Comparison of ENCODE assay signal across 7 cellular contexts in genomic region chr1:247936965-247937734, GRCh38.
DNase-seq lines count a peak whose midpoint lies in the region; ATAC-seq lines count a peak whose summit lies in the region.
"Not testable (repeated sequence)": the region's sequence is repeated elsewhere in the genome, so short reads cannot be mapped to it uniquely, and the experiment has no call there.

No MANE protein-coding gene starts in this region.

- in situ Hi-C loops in T47D (cut with HindIII; ENCODE audit: low pct_unique_long_range_greater_than_20kb, low sequenced_read_pairs): not testable (repeated sequence)

- DNase-seq in NCI-H2029 treated with DMSO at 0.1 percent for 48 hours (lab: John Stamatoyannopoulos, UW) (peak; percentile 39), T47D (ENCODE audit: low read depth in 1 of 2, low spot score in 1 of 2) (peak; percentile 23 to 86), skeletal muscle cell (ENCODE audit: low read depth) (peak; percentile 1)
- DNase-seq in activated CD4-positive, CD25-positive, alpha-beta regulatory T cell treated with anti-CD3 and anti-CD28 coated beads, Interleukin-2, amount 50 U/mL, for 72 hours: peak; percentile 92

- H3K9ac ChIP-seq in iPS-20b (ENCODE audit: low read depth, low read length): not testable (repeated sequence)

- H3K27ac ChIP-seq in iPS-20b (ENCODE audit: low read length): not testable (repeated sequence)

- peaks cover 79% of the 10 kb centered on the region for H3K9me3 ChIP-seq in iPS-20b (ENCODE audit: insufficient read depth, low read depth, low read length)

- ATAC-seq in GM18867 (IDR thresholded peaks at IDR 0.05; ENCODE audit: unreplicated experiment) (peak; percentile 100), HG02943 (IDR thresholded peaks at IDR 0.05; ENCODE audit: low read depth, unreplicated experiment) (peak; percentile 100)

- H3K4me1 ChIP-seq in iPS-20b (ENCODE audit: insufficient read depth, low read length): not testable (repeated sequence)

- H3K4me3 ChIP-seq in iPS-20b (ENCODE audit: low read length) (peak overlapping the region; percentile 51; the same call in 1 of the 2 replicates), skeletal muscle cell (ENCODE audit: low read depth, low read length) (peak overlapping the region; percentile 39)

- not testable (repeated sequence) for H3K27me3 ChIP-seq in iPS-20b (ENCODE audit: insufficient read depth, low read length)

- H3K36me3 ChIP-seq in iPS-20b (ENCODE audit: insufficient read depth, low read depth, low read length): not testable (repeated sequence)

Comparison
In these comparisons a context has a peak if more than half of its experiments do, and no peak if none do; other contexts are left out.
1. DNase-seq: peak in every context shown above with its lines; median percentile 92 in activated CD4-positive, CD25-positive, alpha-beta regulatory T cell treated with anti-CD3 and anti-CD28 coated beads, Interleukin-2, amount 50 U/mL, for 72 hours; 54 in T47D; 39 in NCI-H2029 treated with DMSO at 0.1 percent for 48 hours; 1 in skeletal muscle cell.